Comparison of ENCODE assay signal across 24 cellular contexts in genomic region chr3:117746091-117746490, GRCh38.
"Had no signal": no experiment of that assay in that cellular context is flagged by ENCODE, and none has a peak within 500 bp of the region (broad histone marks: within the 10 kb centered on the region; RNA-seq: fewer than 3 reads in every experiment).

No MANE protein-coding gene starts in this region.

- H3K27ac ChIP-seq: coronary artery, esophagus muscularis mucosa, heart right ventricle, left lung, neural progenitor cell, prostate gland, right atrium auricular region, sigmoid colon, testis, tibial artery had no signal

- H3K9me3 Mint-ChIP-seq: neural progenitor cell had no signal

- H3K27me3 Mint-ChIP-seq: naive thymus-derived CD4-positive, alpha-beta T cell; stimulated activated memory B cell treated with anti-CD40 and anti-IgM and Interleukin-4, amounts not matched to agents 10 μg/mL and 1 μg/mL and 100 μg/mL, for 72 hours; type B pancreatic cell had no signal

- ATAC-seq: heart right ventricle; left lung; naive thymus-derived CD4-positive, alpha-beta T cell; stimulated activated memory B cell treated with anti-CD40 and anti-IgM and Interleukin-4, amounts not matched to agents 10 μg/mL and 1 μg/mL and 100 μg/mL, for 72 hours; stimulated activated naive CD8-positive, alpha-beta T cell treated with anti-CD3 and anti-CD28 coated beads, Interleukin-15, Interleukin-2, amounts not matched to agents 100 U/mL and 50 U/mL, for 24 hours had no signal

- H3K4me1 ChIP-seq: esophagus muscularis mucosa, heart right ventricle, left lung, prostate gland, right atrium auricular region, testis, tibial artery had no signal

- H3K4me1 Mint-ChIP-seq: naive thymus-derived CD4-positive, alpha-beta T cell; stimulated activated memory B cell treated with anti-CD40 and anti-IgM and Interleukin-4, amounts not matched to agents 10 μg/mL and 1 μg/mL and 100 μg/mL, for 72 hours had no signal

- H3K27ac Mint-ChIP-seq: naive thymus-derived CD4-positive, alpha-beta T cell; nephron; neural progenitor cell; stimulated activated memory B cell treated with anti-CD40 and anti-IgM and Interleukin-4, amounts not matched to agents 10 μg/mL and 1 μg/mL and 100 μg/mL, for 72 hours; type B pancreatic cell had no signal

- H3K9ac ChIP-seq: neural progenitor cell had no signal

- H3K4me3 Mint-ChIP-seq: naive thymus-derived CD4-positive, alpha-beta T cell; nephron; neural progenitor cell; stimulated activated memory B cell treated with anti-CD40 and anti-IgM and Interleukin-4, amounts not matched to agents 10 μg/mL and 1 μg/mL and 100 μg/mL, for 72 hours; type B pancreatic cell had no signal

- H3K27me3 ChIP-seq: esophagus muscularis mucosa, heart right ventricle, left lung, neural progenitor cell, right atrium auricular region, sigmoid colon, testis, tibial artery had no signal

- H3K36me3 Mint-ChIP-seq: naive thymus-derived CD4-positive, alpha-beta T cell; neural progenitor cell; stimulated activated memory B cell treated with anti-CD40 and anti-IgM and Interleukin-4, amounts not matched to agents 10 μg/mL and 1 μg/mL and 100 μg/mL, for 72 hours; type B pancreatic cell had no signal

- H2AFZ ChIP-seq: neural progenitor cell had no signal

- H3K4me2 ChIP-seq: neural progenitor cell had no signal

- DNase-seq: dermis blood vessel endothelial cell; effector memory CD4-positive, alpha-beta T cell; foreskin melanocyte; glutamatergic neuron; heart right ventricle; left cardiac atrium; left lung; mesendoderm; midbrain; naive thymus-derived CD4-positive, alpha-beta T cell; sigmoid colon; stimulated activated CD4-positive, alpha-beta T cell treated with anti-CD3 and anti-CD28 coated beads, Interleukin-2, amount 100 ng/mL, for 24 hours; stimulated activated CD4-positive, alpha-beta T cell treated with anti-CD3 and anti-CD28 coated beads, Interleukin-4, amount 100 ng/mL, for 4 hours; stimulated activated naive CD8-positive, alpha-beta T cell treated with anti-CD3 and anti-CD28 coated beads, Interleukin-15, Interleukin-2, amounts not matched to agents 100 U/mL and 50 U/mL, for 24 hours; testis; tibial artery had no signal

- H3K9me3 ChIP-seq: esophagus muscularis mucosa, heart right ventricle, left lung, prostate gland, right atrium auricular region, sigmoid colon, testis, tibial artery had no signal
